ENCODE assay signal across 12 cellular contexts in genomic region chr3:189133768-189134167, GRCh38.
"Had no signal": no experiment of that assay in that cellular context is flagged by ENCODE, and none has a peak within 500 bp of the region (broad histone marks: within the 10 kb centered on the region; RNA-seq: fewer than 3 reads in every experiment).

No MANE protein-coding gene starts in this region.

- H3K27ac ChIP-seq: gastroesophageal sphincter, ovary, thyroid gland had no signal

- H3K4me3 ChIP-seq: gastroesophageal sphincter, heart right ventricle, ovary, thyroid gland had no signal

- H3K4me1 ChIP-seq: gastroesophageal sphincter had no signal

- ATAC-seq: activated T-cell treated with anti-CD3 and anti-CD28 coated beads, Interleukin-2, amount 50 U/mL, for 72 hours; gastroesophageal sphincter; stimulated activated effector memory CD8-positive, alpha-beta T cell treated with anti-CD3 and anti-CD28 coated beads, Interleukin-12 subunit alpha, Interleukin-12 subunit beta, amount 100 ng/mL, for 72 hours had no signal

- H3K27me3 ChIP-seq: gastroesophageal sphincter, heart right ventricle, ovary, thyroid gland had no signal

- DNase-seq: activated CD4-positive, alpha-beta T cell treated with anti-CD3 and anti-CD28 coated beads, Interleukin-2, amount 50 U/mL, for 4 hours; activated CD4-positive, CD25-positive, alpha-beta regulatory T cell; activated CD8-positive, alpha-beta memory T cell treated with anti-CD3 and anti-CD28 coated beads, Interleukin-2, amount 50 U/mL, for 48 hours; activated gamma-delta T cell treated with Interleukin-2 at 50 U/mL for 16 hours; activated T-cell treated with anti-CD3 and anti-CD28 coated beads, Interleukin-2, amount 50 U/mL, for 72 hours; heart right ventricle; ovary; stimulated activated CD4-positive, alpha-beta T cell treated with anti-CD3 and anti-CD28 coated beads, Interleukin-12 subunit alpha, Interleukin-12 subunit beta, amount 100 ng/mL, for 4 hours; stimulated activated CD4-positive, alpha-beta T cell treated with anti-CD3 and anti-CD28 coated beads, Interleukin-2, amount 100 ng/mL, for 24 hours; thyroid gland had no signal

- H3K36me3 ChIP-seq: gastroesophageal sphincter, heart right ventricle, ovary, thyroid gland had no signal

- H3K9me3 ChIP-seq: gastroesophageal sphincter, heart right ventricle, ovary, thyroid gland had no signal
